ENCODE assay signal across 10 cellular contexts in the genomic region with DNA sequence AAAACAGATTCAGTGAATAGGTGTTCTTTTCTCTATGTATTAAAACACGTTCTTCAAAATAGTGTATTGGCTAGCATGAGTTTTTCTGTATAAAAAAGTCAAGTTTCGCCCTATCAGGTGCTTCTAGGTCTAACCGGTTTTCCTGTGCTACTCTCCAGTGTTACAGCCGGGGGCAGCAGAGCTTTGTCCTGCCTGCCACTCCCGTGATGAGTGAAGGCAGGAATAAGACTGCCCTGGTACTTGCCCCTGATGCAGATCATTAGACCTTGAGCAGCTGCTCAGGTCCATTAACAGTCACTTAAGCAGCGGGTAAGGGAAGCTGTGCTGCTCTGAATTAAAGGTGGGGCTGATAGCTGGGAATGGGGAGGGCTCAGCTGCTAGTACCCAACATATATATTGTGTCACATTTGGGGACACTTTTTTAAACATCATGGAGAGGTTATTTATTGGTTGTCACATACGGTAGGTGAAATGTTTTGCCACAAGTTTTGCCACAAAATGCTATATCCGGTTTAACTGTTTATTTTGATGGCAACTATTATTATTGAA. TPM values are rescaled to one million over a fixed set of nuclear protein-coding genes. Genes with fewer than 3 reads are reported as not detected.
DNase-seq lines count a peak whose midpoint lies in the region; ATAC-seq and TF ChIP-seq lines count a peak whose summit lies in the region.
"Had no signal": no experiment of that assay in that cellular context is flagged by ENCODE, and none has a peak within 500 bp of the region (broad histone marks: within the 10 kb centered on the region; RNA-seq: fewer than 3 reads in every experiment).

No MANE protein-coding gene starts in this region.

- intact Hi-C loops in left ventricle myocardium superior (cut with micrococcal nuclease) = no loop called here

- no peaks in the 10 kb centered on the region for H3K79me2 ChIP-seq in MM.1S (ENCODE audit: low read length)

- H3K4me3 ChIP-seq in MM.1S (ENCODE audit: low read length) (no peak overlapping the region), liver (ENCODE audit: low read depth in 1 of 3, low read length in 3 of 3) (no peak overlapping the region)
- H3K4me3 ChIP-seq: heart right ventricle had no signal

- H3K27me3 Mint-ChIP-seq in WTC11 (ENCODE audit: low read depth) = peaks cover 27% of the 10 kb centered on the region

- no peaks in the 10 kb centered on the region for H3K9me3 Mint-ChIP-seq in WTC11

- no peaks in the 10 kb centered on the region for H3F3A ChIP-seq in MM.1S (ENCODE audit: insufficient read depth, low read length)

- no peak overlapping the region for H3K27ac Mint-ChIP-seq in WTC11

- H3K36me3 ChIP-seq in MM.1S (replicated peaks; ENCODE audit: insufficient read depth, low read length) (no peaks in the 10 kb centered on the region), liver (ENCODE audit: control insufficient read depth in 4 of 4, insufficient read depth in 3 of 4, low read depth in 1 of 4, low read length in 3 of 4) (no peaks in the 10 kb centered on the region)
- H3K36me3 ChIP-seq: heart right ventricle had no signal

- no peak overlapping the region for H3K9ac ChIP-seq in MM.1S (ENCODE audit: low read length)
- H3K9ac ChIP-seq in liver (ENCODE audit: low read depth in 1 of 2, low read length in 2 of 2) = no peak overlapping the region

- peaks cover 20% of the 10 kb centered on the region for H3K4me1 Mint-ChIP-seq in WTC11

- CTCF ChIA-PET in WTC11 (lab: Charles Lee) = interaction anchor here (0.6 to 2.0 kb wide), 17 partner anchors 9 to 1192 kb away, joined by 3 to 10 read pairs (median 3); no protein-coding TSS in a partner anchor

- no peak overlapping the region for H3K4me2 ChIP-seq in MM.1S (ENCODE audit: low read depth, low read length)

- no peaks in the 10 kb centered on the region for H3K9me3 ChIP-seq in MM.1S (replicated peaks; ENCODE audit: insufficient read depth, low read length)
- H3K9me3 ChIP-seq in liver (ENCODE audit: control insufficient read depth in 4 of 4, low read length in 3 of 4) = peaks cover 0 to 2% (median 0%) of the 10 kb centered on the region in 4 donors

- no peaks in the 10 kb centered on the region for H3K36me3 Mint-ChIP-seq in WTC11

- no peaks in the 10 kb centered on the region for H3K9me2 ChIP-seq in MM.1S (replicated peaks; ENCODE audit: insufficient read depth, low read length)

- DNase-seq in COLO668 (lab: John Stamatoyannopoulos, UW; ENCODE audit: unreplicated experiment) (peak; percentile 13), MM.1S (no peak), WTC11 (ENCODE audit: low spot score) (peak; percentile 62), MV-4-11 (lab: John Stamatoyannopoulos, UW) (no peak), dermis blood vessel endothelial cell (no peak), left ventricle myocardium superior (no peak)
- DNase-seq: activated CD4-positive, CD25-positive, alpha-beta regulatory T cell had no signal

- no peak overlapping the region; the same call in 1 of the 2 replicates for H3K4me3 Mint-ChIP-seq in WTC11

- peak; percentile 84 for ATAC-seq in WTC11
- ATAC-seq in HG02970 (IDR thresholded peaks at IDR 0.05; ENCODE audit: low FRiP score, unreplicated experiment) = no peak
- ATAC-seq in left ventricle myocardium superior = no peak

- 38% methylated on average over 8 of the region's 8 CpGs for WGBS in liver

- TF ChIP-seq CTCF in MM.1S (IDR thresholded peaks at IDR 0.05; ENCODE audit: low read length) (peak; percentile 17; the same call in 1 of the 2 replicates), WTC11 (IDR thresholded peaks at IDR 0.05) (no peak), liver (IDR thresholded peaks at IDR 0.05; ENCODE audit: low read depth, low read length, missing input control) (no peak)

- H3K27ac ChIP-seq in MM.1S (ENCODE audit: low read length) (no peak overlapping the region), liver (ENCODE audit: low read depth in 1 of 2, low read length in 2 of 2) (no peak overlapping the region)
- H3K27ac ChIP-seq: heart right ventricle had no signal

- peak; percentile 10 to 19 for TF ChIP-seq RAD21 in liver (IDR thresholded peaks at IDR 0.05)

- no peaks in the 10 kb centered on the region for H3K27me3 ChIP-seq in MM.1S (replicated peaks; ENCODE audit: insufficient read depth, low read length)
- H3K27me3 ChIP-seq in liver (ENCODE audit: control insufficient read depth in 4 of 4, insufficient read depth in 4 of 4, low read length in 3 of 4) = peaks cover 0 to 5% (median 3%) of the 10 kb centered on the region in 4 donors

- POLR2A ChIA-PET in WTC11 (lab: Charles Lee) = no interaction called here

- H4K20me1 ChIP-seq in MM.1S (ENCODE audit: insufficient read depth, low read length) = no peaks in the 10 kb centered on the region

- no peaks in the 10 kb centered on the region for H3K4me1 ChIP-seq in MM.1S (ENCODE audit: low read length)
- peaks cover 0 to 6% (median 0%) of the 10 kb centered on the region in 4 donors for H3K4me1 ChIP-seq in liver (ENCODE audit: control insufficient read depth in 4 of 4, insufficient read depth in 4 of 4, low read length in 3 of 4)

- H2AFZ ChIP-seq in MM.1S (ENCODE audit: low read length) = no peak overlapping the region

TF ChIP-seq in WTC11, 78 proteins besides CTCF, POLR2A, EP300 and RAD21 (continues in another document):
- TF ChIP-seq, protein P1, sequence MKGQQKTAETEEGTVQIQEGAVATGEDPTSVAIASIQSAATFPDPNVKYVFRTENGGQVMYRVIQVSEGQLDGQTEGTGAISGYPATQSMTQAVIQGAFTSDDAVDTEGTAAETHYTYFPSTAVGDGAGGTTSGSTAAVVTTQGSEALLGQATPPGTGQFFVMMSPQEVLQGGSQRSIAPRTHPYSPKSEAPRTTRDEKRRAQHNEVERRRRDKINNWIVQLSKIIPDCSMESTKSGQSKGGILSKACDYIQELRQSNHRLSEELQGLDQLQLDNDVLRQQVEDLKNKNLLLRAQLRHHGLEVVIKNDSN (CRISPR knock-in tag; IDR thresholded peaks at IDR 0.05) = no peak
- TF ChIP-seq NFE2L1 (CRISPR knock-in tag; IDR thresholded peaks at IDR 0.05) (no peak), ZNF396 (CRISPR knock-in tag; IDR thresholded peaks at IDR 0.05; ENCODE audit: borderline replicate concordance) (no peak), CREM (CRISPR knock-in tag; IDR thresholded peaks at IDR 0.05) (no peak), NFYB (CRISPR knock-in tag; conservative IDR thresholded peaks at IDR 0.05; ENCODE audit: low read depth) (no peak), TEAD1 (CRISPR knock-in tag; IDR thresholded peaks at IDR 0.05) (no peak), ZNF671 (CRISPR knock-in tag; IDR thresholded peaks at IDR 0.05) (no peak), NFATC4 (CRISPR knock-in tag; IDR thresholded peaks at IDR 0.05) (no peak)
- TF ChIP-seq, protein P2, sequence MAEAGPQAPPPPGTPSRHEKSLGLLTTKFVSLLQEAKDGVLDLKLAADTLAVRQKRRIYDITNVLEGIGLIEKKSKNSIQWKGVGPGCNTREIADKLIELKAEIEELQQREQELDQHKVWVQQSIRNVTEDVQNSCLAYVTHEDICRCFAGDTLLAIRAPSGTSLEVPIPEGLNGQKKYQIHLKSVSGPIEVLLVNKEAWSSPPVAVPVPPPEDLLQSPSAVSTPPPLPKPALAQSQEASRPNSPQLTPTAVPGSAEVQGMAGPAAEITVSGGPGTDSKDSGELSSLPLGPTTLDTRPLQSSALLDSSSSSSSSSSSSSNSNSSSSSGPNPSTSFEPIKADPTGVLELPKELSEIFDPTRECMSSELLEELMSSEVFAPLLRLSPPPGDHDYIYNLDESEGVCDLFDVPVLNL (CRISPR knock-in tag; IDR thresholded peaks at IDR 0.05; ENCODE audit: borderline replicate concordance, low read depth) = no peak

TF ChIP-seq in liver, 16 proteins besides CTCF, POLR2A, EP300 and RAD21 (continues in another document):
- TF ChIP-seq TAF1 (conservative IDR thresholded peaks at IDR 0.05) = no peak
- no peak for TF ChIP-seq SP1 (IDR thresholded peaks at IDR 0.05)
- TF ChIP-seq, protein P3, sequence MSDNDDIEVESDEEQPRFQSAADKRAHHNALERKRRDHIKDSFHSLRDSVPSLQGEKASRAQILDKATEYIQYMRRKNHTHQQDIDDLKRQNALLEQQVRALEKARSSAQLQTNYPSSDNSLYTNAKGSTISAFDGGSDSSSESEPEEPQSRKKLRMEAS (IDR thresholded peaks at IDR 0.05) = no peak
- TF ChIP-seq YY1 (IDR thresholded peaks at IDR 0.05) = no peak
- TF ChIP-seq FOXA2 (IDR thresholded peaks at IDR 0.05) = no peak
- TF ChIP-seq HNF4G (IDR thresholded peaks at IDR 0.05) = no peak
- no peak for TF ChIP-seq FOXA1 (IDR thresholded peaks at IDR 0.05)
- TF ChIP-seq, protein P4, sequence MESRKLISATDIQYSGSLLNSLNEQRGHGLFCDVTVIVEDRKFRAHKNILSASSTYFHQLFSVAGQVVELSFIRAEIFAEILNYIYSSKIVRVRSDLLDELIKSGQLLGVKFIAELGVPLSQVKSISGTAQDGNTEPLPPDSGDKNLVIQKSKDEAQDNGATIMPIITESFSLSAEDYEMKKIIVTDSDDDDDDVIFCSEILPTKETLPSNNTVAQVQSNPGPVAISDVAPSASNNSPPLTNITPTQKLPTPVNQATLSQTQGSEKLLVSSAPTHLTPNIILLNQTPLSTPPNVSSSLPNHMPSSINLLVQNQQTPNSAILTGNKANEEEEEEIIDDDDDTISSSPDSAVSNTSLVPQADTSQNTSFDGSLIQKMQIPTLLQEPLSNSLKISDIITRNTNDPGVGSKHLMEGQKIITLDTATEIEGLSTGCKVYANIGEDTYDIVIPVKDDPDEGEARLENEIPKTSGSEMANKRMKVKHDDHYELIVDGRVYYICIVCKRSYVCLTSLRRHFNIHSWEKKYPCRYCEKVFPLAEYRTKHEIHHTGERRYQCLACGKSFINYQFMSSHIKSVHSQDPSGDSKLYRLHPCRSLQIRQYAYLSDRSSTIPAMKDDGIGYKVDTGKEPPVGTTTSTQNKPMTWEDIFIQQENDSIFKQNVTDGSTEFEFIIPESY (IDR thresholded peaks at IDR 0.05) = no peak
- TF ChIP-seq NR2F2 (IDR thresholded peaks at IDR 0.05) = no peak
- no peak for TF ChIP-seq JUND (IDR thresholded peaks at IDR 0.05)
- TF ChIP-seq RXRA (IDR thresholded peaks at IDR 0.05) = no peak
- TF ChIP-seq GABPA (IDR thresholded peaks at IDR 0.05 in 1 of 2, conservative IDR thresholded peaks at IDR 0.05 in 1 of 2) = no peak
- TF ChIP-seq EGR1 (IDR thresholded peaks at IDR 0.05; ENCODE audit: low read depth in 2 of 2) = no peak
- no peak for TF ChIP-seq HNF4A (conservative IDR thresholded peaks at IDR 0.05)

RNA-seq across cellular contexts. Expression of a gene that starts 1.3 kb away (rescaled TPM):
- total RNA-seq in WTC11 (2021) = 0.02 to 0.07 TPM (median 0.07 TPM) in 3 replicates
- under 1 TPM in 1 of 2 donors, not detected in 1; 0.19 TPM for total RNA-seq in liver
- not detected for polyA plus RNA-seq in liver
- not detected in 2 replicates for total RNA-seq in dermis blood vessel endothelial cell
- total RNA-seq in left ventricle myocardium superior = 0.07 TPM
- polyA plus RNA-seq: heart right ventricle had no signal

Comparison
In these comparisons a context has a peak if more than half of its experiments do, and no peak if none do; other contexts are left out.
1. DNase-seq: peak in COLO668 (single experiment) and WTC11 (single experiment); none in MM.1S (single experiment), MV-4-11 (single experiment), dermis blood vessel endothelial cell (single experiment) and left ventricle myocardium superior (single experiment).